Comparison of ENCODE assay signal across 16 cellular contexts in the genomic region with DNA sequence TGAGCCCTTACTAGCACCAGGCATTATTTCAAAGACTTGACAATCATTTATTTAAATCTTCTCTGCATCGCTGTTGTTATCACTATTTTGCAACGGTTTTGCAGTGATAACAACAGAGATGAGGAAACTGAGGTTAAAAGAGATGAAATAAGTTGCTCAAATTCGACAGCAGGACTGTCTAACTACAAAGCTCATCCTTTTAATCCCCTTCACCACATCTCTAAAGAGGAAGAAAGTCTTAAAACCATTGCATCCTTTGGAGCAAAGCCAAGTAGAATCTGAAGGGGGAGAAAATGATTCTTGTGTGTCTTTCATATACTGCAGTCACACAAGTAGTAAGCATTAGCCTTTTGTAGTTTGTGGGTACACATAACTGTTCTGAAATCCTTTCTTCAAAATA.
"Had no signal": no experiment of that assay in that cellular context is flagged by ENCODE, and none has a peak within 500 bp of the region (broad histone marks: within the 10 kb centered on the region; RNA-seq: fewer than 3 reads in every experiment).

No MANE protein-coding gene starts in this region.

- H3K36me3 Mint-ChIP-seq: activated CD4-positive, alpha-beta memory T cell treated with anti-CD3 and anti-CD28 coated beads for 36 hours had no signal

- H3K36me3 ChIP-seq: esophagus squamous epithelium, heart right ventricle, tibial nerve, uterus had no signal

- H3K27ac Mint-ChIP-seq: activated B cell treated with CpG ODN at 0.5 μM for 24 hours; activated CD4-positive, alpha-beta memory T cell treated with anti-CD3 and anti-CD28 coated beads for 36 hours; activated naive CD8-positive, alpha-beta T cell; immature natural killer cell; stimulated activated naive CD8-positive, alpha-beta T cell treated with anti-CD3 and anti-CD28 coated beads, Interleukin-15, Interleukin-2, amounts not matched to agents 100 ng/mL and 50 ng/mL, for 24 hours had no signal

- H3K27me3 ChIP-seq: esophagus squamous epithelium, heart right ventricle, tibial nerve, uterus had no signal

- H3K27ac ChIP-seq: esophagus squamous epithelium, heart right ventricle, tibial nerve, uterus had no signal

- H3K4me3 ChIP-seq: esophagus squamous epithelium, heart right ventricle, tibial nerve, uterus had no signal

- H3K4me1 Mint-ChIP-seq: activated B cell treated with CpG ODN at 0.5 μM for 24 hours, immature natural killer cell, neural crest cell had no signal

- H3K4me1 ChIP-seq: esophagus squamous epithelium, heart right ventricle, tibial nerve, uterus had no signal

- DNase-seq: activated B cell treated with CpG ODN at 0.5 μM for 24 hours; activated CD4-positive, alpha-beta memory T cell treated with anti-CD3 and anti-CD28 coated beads for 36 hours; activated CD4-positive, alpha-beta T cell treated with anti-CD3 and anti-CD28 coated beads for 4 hours; amniotic stem cell; dermis blood vessel endothelial cell; effector memory CD4-positive, alpha-beta T cell; esophagus squamous epithelium; heart right ventricle; immature natural killer cell; kidney glomerular epithelial cell; left ventricle myocardium superior; uterus had no signal

- H3K27me3 Mint-ChIP-seq: activated CD4-positive, alpha-beta memory T cell treated with anti-CD3 and anti-CD28 coated beads for 36 hours; stimulated activated naive CD8-positive, alpha-beta T cell treated with anti-CD3 and anti-CD28 coated beads, Interleukin-15, Interleukin-2, amounts not matched to agents 100 ng/mL and 50 ng/mL, for 24 hours had no signal

- ATAC-seq: heart right ventricle, left ventricle myocardium superior had no signal

- H3K4me3 Mint-ChIP-seq: activated B cell treated with CpG ODN at 0.5 μM for 24 hours; activated CD4-positive, alpha-beta memory T cell treated with anti-CD3 and anti-CD28 coated beads for 36 hours; activated naive CD8-positive, alpha-beta T cell; immature natural killer cell; neural crest cell; stimulated activated naive CD8-positive, alpha-beta T cell treated with anti-CD3 and anti-CD28 coated beads, Interleukin-15, Interleukin-2, amounts not matched to agents 100 ng/mL and 50 ng/mL, for 24 hours had no signal
